Comparison of ENCODE assay signal across 1 cellular context in genomic region chr3:142915636-142916035, GRCh38.
TF ChIP-seq lines count a peak whose summit lies in the region.

No MANE protein-coding gene starts in this region.

TF ChIP-seq in HEK293, 187 proteins besides CTCF, POLR2A, EP300 and RAD21 (continued from another document):
- TF ChIP-seq, protein P1, sequence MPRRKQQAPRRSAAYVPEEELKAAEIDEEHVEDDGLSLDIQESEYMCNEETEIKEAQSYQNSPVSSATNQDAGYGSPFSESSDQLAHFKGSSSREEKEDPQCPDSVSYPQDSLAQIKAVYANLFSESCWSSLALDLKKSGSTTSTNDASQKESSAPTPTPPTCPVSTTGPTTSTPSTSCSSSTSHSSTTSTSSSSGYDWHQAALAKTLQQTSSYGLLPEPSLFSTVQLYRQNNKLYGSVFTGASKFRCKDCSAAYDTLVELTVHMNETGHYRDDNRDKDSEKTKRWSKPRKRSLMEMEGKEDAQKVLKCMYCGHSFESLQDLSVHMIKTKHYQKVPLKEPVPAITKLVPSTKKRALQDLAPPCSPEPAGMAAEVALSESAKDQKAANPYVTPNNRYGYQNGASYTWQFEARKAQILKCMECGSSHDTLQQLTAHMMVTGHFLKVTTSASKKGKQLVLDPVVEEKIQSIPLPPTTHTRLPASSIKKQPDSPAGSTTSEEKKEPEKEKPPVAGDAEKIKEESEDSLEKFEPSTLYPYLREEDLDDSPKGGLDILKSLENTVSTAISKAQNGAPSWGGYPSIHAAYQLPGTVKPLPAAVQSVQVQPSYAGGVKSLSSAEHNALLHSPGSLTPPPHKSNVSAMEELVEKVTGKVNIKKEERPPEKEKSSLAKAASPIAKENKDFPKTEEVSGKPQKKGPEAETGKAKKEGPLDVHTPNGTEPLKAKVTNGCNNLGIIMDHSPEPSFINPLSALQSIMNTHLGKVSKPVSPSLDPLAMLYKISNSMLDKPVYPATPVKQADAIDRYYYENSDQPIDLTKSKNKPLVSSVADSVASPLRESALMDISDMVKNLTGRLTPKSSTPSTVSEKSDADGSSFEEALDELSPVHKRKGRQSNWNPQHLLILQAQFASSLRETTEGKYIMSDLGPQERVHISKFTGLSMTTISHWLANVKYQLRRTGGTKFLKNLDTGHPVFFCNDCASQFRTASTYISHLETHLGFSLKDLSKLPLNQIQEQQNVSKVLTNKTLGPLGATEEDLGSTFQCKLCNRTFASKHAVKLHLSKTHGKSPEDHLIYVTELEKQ (tag by site-specific recombination; IDR thresholded peaks at IDR 0.05; ENCODE audit: borderline replicate concordance) = no peak
- TF ChIP-seq ZNF704 (tag by site-specific recombination; IDR thresholded peaks at IDR 0.05) (no peak), ZFHX2 (tag by site-specific recombination; conservative IDR thresholded peaks at IDR 0.05) (peak; percentile 32; the same call in 1 of the 2 replicates), ZNF302 (tag by site-specific recombination; IDR thresholded peaks at IDR 0.05; ENCODE audit: low read depth) (no peak), ZNF768 (tag by site-specific recombination; IDR thresholded peaks at IDR 0.05) (no peak), ZNF585B (tag by site-specific recombination; IDR thresholded peaks at IDR 0.05) (no peak)
